8 cellular contexts compared by ENCODE assay signal in genomic region chr10:97849101-97849490, GRCh38. TPM values are rescaled to one million over a fixed set of nuclear protein-coding genes. Genes with fewer than 3 reads are reported as not detected.
DNase-seq lines count a peak whose midpoint lies in the region; ATAC-seq and TF ChIP-seq lines count a peak whose summit lies in the region.

No MANE protein-coding gene starts in this region.

- H3K27ac Mint-ChIP-seq in activated naive CD8-positive, alpha-beta T cell treated with anti-CD3 and anti-CD28 coated beads, Interleukin-2, amount 50 U/mL, for 24 hours: no peak overlapping the region
- H3K27ac Mint-ChIP-seq in natural killer cell: peak overlapping the region; percentile 53 to 85

- DNase-seq in DMS79 (lab: John Stamatoyannopoulos, UW): peak; percentile 87
- peak; percentile 74 for DNase-seq in NCI-H187 treated with DMSO at 0.1 percent for 48 hours (lab: John Stamatoyannopoulos, UW)
- DNase-seq in activated naive CD8-positive, alpha-beta T cell treated with anti-CD3 and anti-CD28 coated beads, Interleukin-2, amount 50 U/mL, for 24 hours: no peak
- DNase-seq in natural killer cell: no peak
- DNase-seq in D341Med (ENCODE audit: low spot score): no peak
- DNase-seq in AG08396 (ENCODE audit: low spot score): no peak

- peak overlapping the region; percentile 72 for H3K4me3 Mint-ChIP-seq in activated naive CD8-positive, alpha-beta T cell treated with anti-CD3 and anti-CD28 coated beads, Interleukin-2, amount 50 U/mL, for 24 hours
- H3K4me3 Mint-ChIP-seq in natural killer cell: peak overlapping the region; percentile 94

- H3K9me3 Mint-ChIP-seq in activated naive CD8-positive, alpha-beta T cell treated with anti-CD3 and anti-CD28 coated beads, Interleukin-2, amount 50 U/mL, for 24 hours: no peaks in the 10 kb centered on the region
- peaks cover 0 to 2% of the 10 kb centered on the region in 2 donors for H3K9me3 Mint-ChIP-seq in natural killer cell

- TF ChIP-seq CTCF in natural killer cell (IDR thresholded peaks at IDR 0.05): no peak

- no peak for ATAC-seq in activated naive CD8-positive, alpha-beta T cell treated with anti-CD3 and anti-CD28 coated beads, Interleukin-2, amount 50 U/mL, for 24 hours
- no peak for ATAC-seq in natural killer cell
- no peak for ATAC-seq in HG02610 (IDR thresholded peaks at IDR 0.05; ENCODE audit: unreplicated experiment)
- no peak for ATAC-seq in GM21576 (IDR thresholded peaks at IDR 0.05; ENCODE audit: unreplicated experiment)

- no peaks in the 10 kb centered on the region for H3K36me3 Mint-ChIP-seq in activated naive CD8-positive, alpha-beta T cell treated with anti-CD3 and anti-CD28 coated beads, Interleukin-2, amount 50 U/mL, for 24 hours (ENCODE audit: low read depth)
- no peaks in the 10 kb centered on the region for H3K36me3 Mint-ChIP-seq in natural killer cell

- H3K4me1 Mint-ChIP-seq in activated naive CD8-positive, alpha-beta T cell treated with anti-CD3 and anti-CD28 coated beads, Interleukin-2, amount 50 U/mL, for 24 hours: peaks cover 34% of the 10 kb centered on the region
- peaks cover 19 to 32% of the 10 kb centered on the region in 2 donors for H3K4me1 Mint-ChIP-seq in natural killer cell

- peaks cover 1% of the 10 kb centered on the region for H3K27me3 Mint-ChIP-seq in activated naive CD8-positive, alpha-beta T cell treated with anti-CD3 and anti-CD28 coated beads, Interleukin-2, amount 50 U/mL, for 24 hours
- H3K27me3 Mint-ChIP-seq in natural killer cell (ENCODE audit: low read depth in 2 of 2): peaks cover 3 to 6% of the 10 kb centered on the region in 2 donors

- intact Hi-C loops in natural killer cell (cut with micrococcal nuclease): no loop called here

RNA-seq across cellular contexts. Expression of gene GOLGA7B, which starts 0.5 kb away (rescaled TPM):
- total RNA-seq in natural killer cell: 1 to 10 TPM; 4.1 to 4.6 (median 4.1) TPM

Comparison
In these comparisons a context has a peak if more than half of its experiments do, and no peak if none do; other contexts are left out.
1. DNase-seq: peak in DMS79 (single experiment) and NCI-H187 treated with DMSO at 0.1 percent for 48 hours (single experiment); none in activated naive CD8-positive, alpha-beta T cell treated with anti-CD3 and anti-CD28 coated beads, Interleukin-2, amount 50 U/mL, for 24 hours (single experiment), natural killer cell (single experiment), D341Med (single experiment) and AG08396 (single experiment).